27 cellular contexts compared by ENCODE assay signal in genomic region chr15:27845535-27846369, GRCh38.
DNase-seq lines count a peak whose midpoint lies in the region; ATAC-seq and TF ChIP-seq lines count a peak whose summit lies in the region.
"Had no signal": no experiment of that assay in that cellular context is flagged by ENCODE, and none has a peak within 500 bp of the region (broad histone marks: within the 10 kb centered on the region; RNA-seq: fewer than 3 reads in every experiment).

No MANE protein-coding gene starts in this region.

- no peaks in the 10 kb centered on the region for H3K79me2 ChIP-seq in trophoblast cell (ENCODE audit: control insufficient read depth, insufficient read depth, low read length, poor library complexity)

- no peak overlapping the region for H3K23ac ChIP-seq in trophoblast cell (ENCODE audit: low read length)

- H3K14ac ChIP-seq in trophoblast cell (ENCODE audit: low read length): no peak overlapping the region

- no peak overlapping the region for H2BK5ac ChIP-seq in trophoblast cell (ENCODE audit: low read depth, low read length, poor library complexity)

- H3K9me3 Mint-ChIP-seq in chondrocyte (ENCODE audit: low read depth): no peaks in the 10 kb centered on the region

- TF ChIP-seq POLR2A in esophagus muscularis mucosa (IDR thresholded peaks at IDR 0.05; ENCODE audit: low read depth): no peak
- no peak for TF ChIP-seq POLR2A in vagina (IDR thresholded peaks at IDR 0.05)

- H3K27me3 ChIP-seq in esophagus muscularis mucosa (no peaks in the 10 kb centered on the region), trophoblast cell (ENCODE audit: insufficient read depth, low read length) (no peaks in the 10 kb centered on the region), vagina (no peaks in the 10 kb centered on the region)
- H3K27me3 ChIP-seq: BLaER1 treated with 17β-estradiol and CSF1 and Interleukin-3, amounts not matched to agents 10 nM and 100 nM; SJCRH30 had no signal

- H3K4me3 ChIP-seq in esophagus muscularis mucosa (no peak overlapping the region), trophoblast cell (ENCODE audit: low read depth, low read length) (peak overlapping the region; percentile 18), vagina (no peak overlapping the region)
- H3K4me3 ChIP-seq: A549; BLaER1 treated with 17β-estradiol and CSF1 and Interleukin-3, amounts not matched to agents 10 nM and 100 nM; GM23248; HAP-1; SJCRH30 had no signal

- H4K12ac ChIP-seq in trophoblast cell (ENCODE audit: low read depth, low read length): no peak overlapping the region

- no peaks in the 10 kb centered on the region for H3K4me1 ChIP-seq in esophagus muscularis mucosa
- no peaks in the 10 kb centered on the region for H3K4me1 ChIP-seq in trophoblast cell (ENCODE audit: control insufficient read depth in 1 of 2, insufficient read depth in 2 of 2, low read length in 2 of 2)
- H3K4me1 ChIP-seq in vagina: no peaks in the 10 kb centered on the region
- H3K4me1 ChIP-seq: A549, HAP-1, SJCRH30 had no signal

- H3K9me3 ChIP-seq in esophagus muscularis mucosa: no peaks in the 10 kb centered on the region
- H3K9me3 ChIP-seq in trophoblast cell (ENCODE audit: insufficient read depth, low read depth, low read length): peaks cover 10% of the 10 kb centered on the region
- no peaks in the 10 kb centered on the region for H3K9me3 ChIP-seq in vagina
- H3K9me3 ChIP-seq: HAP-1, SJCRH30 had no signal

- no peak overlapping the region for H4K91ac ChIP-seq in trophoblast cell (ENCODE audit: low read depth, low read length)

- in situ Hi-C loops in GM13976 (cut with MboI; ENCODE audit: low sequenced_read_pairs, unreplicated experiment): no loop called here

- ATAC-seq in HG03342 (IDR thresholded peaks at IDR 0.05; ENCODE audit: unreplicated experiment) (no peak), HG03039 (IDR thresholded peaks at IDR 0.05; ENCODE audit: unreplicated experiment) (no peak)
- ATAC-seq: A549, PC-3, SK-N-SH treated with all-trans-retinoic acid at 6 μM for 48 hours had no signal

- no peak overlapping the region for H2AK5ac ChIP-seq in trophoblast cell (ENCODE audit: low read length)

- H2AFZ ChIP-seq in trophoblast cell (ENCODE audit: insufficient read depth, low read length, poor library complexity): no peak overlapping the region
- H2AFZ ChIP-seq: GM23248 had no signal

- H3K27ac ChIP-seq in esophagus muscularis mucosa (replicated peaks in 1 of 4) (no peak overlapping the region), trophoblast cell (ENCODE audit: low read depth, low read length) (no peak overlapping the region), vagina (no peak overlapping the region)
- H3K27ac ChIP-seq: A549; BLaER1 treated with 17β-estradiol and CSF1 and Interleukin-3, amounts not matched to agents 10 nM and 100 nM; GM23248; SJCRH30 had no signal

- H3K4me3 Mint-ChIP-seq in chondrocyte (ENCODE audit: unreplicated experiment): no peak overlapping the region
- H3K4me3 Mint-ChIP-seq: CD4-positive, alpha-beta T cell; HFFc6 had no signal

- H4K8ac ChIP-seq in trophoblast cell (ENCODE audit: low read depth, low read length): no peak overlapping the region

- H3K4me2 ChIP-seq in trophoblast cell (ENCODE audit: low read length): no peak overlapping the region
- H3K4me2 ChIP-seq: A549; BLaER1 treated with 17β-estradiol and CSF1 and Interleukin-3, amounts not matched to agents 10 nM and 100 nM had no signal

- H3K9ac ChIP-seq in trophoblast cell (ENCODE audit: low read length): no peak overlapping the region
- H3K9ac ChIP-seq: BLaER1 treated with 17β-estradiol and CSF1 and Interleukin-3, amounts not matched to agents 10 nM and 100 nM; GM23248 had no signal

- no peak overlapping the region for H2BK12ac ChIP-seq in trophoblast cell (ENCODE audit: low read length)

- TF ChIP-seq EP300 in esophagus muscularis mucosa (IDR thresholded peaks at IDR 0.05): no peak

- H3K79me1 ChIP-seq in trophoblast cell (ENCODE audit: low read length): no peaks in the 10 kb centered on the region

- TF ChIP-seq CTCF in GM13976 (IDR thresholded peaks at IDR 0.05; ENCODE audit: borderline replicate concordance, control extremely low read depth, extremely low read depth, insufficient read depth, missing control alignments): no peak
- no peak for TF ChIP-seq CTCF in esophagus muscularis mucosa (IDR thresholded peaks at IDR 0.05)
- no peak for TF ChIP-seq CTCF in vagina (IDR thresholded peaks at IDR 0.05)
- no peak for TF ChIP-seq CTCF in chondrocyte (IDR thresholded peaks at IDR 0.05)

- H3K36me3 Mint-ChIP-seq in chondrocyte (ENCODE audit: low read depth): no peaks in the 10 kb centered on the region

- WGBS in esophagus muscularis mucosa: 81% methylated on average over 7 of the region's 21 CpGs
- whole genome bisulfite sequencing in trophoblast cell (ENCODE audit: extremely low coverage, insufficient coverage, insufficient read length): no CpG with 5 or more reads among the region's 21 CpGs

- no peaks in the 10 kb centered on the region for H3K27me3 Mint-ChIP-seq in chondrocyte (ENCODE audit: low read depth)
- H3K27me3 Mint-ChIP-seq: CD4-positive, alpha-beta T cell had no signal

- no peak overlapping the region for H3K4ac ChIP-seq in trophoblast cell (ENCODE audit: low read depth, low read length)

- intact Hi-C loops in esophagus muscularis mucosa (cut with DNase I) (no loop called here), vagina (cut with DNase I) (no loop called here)

- H3K4me1 Mint-ChIP-seq in chondrocyte (ENCODE audit: low read depth): peaks cover 12% of the 10 kb centered on the region

- H3K18ac ChIP-seq in trophoblast cell (ENCODE audit: low read length): no peak overlapping the region

- H3K36me3 ChIP-seq in esophagus muscularis mucosa (no peaks in the 10 kb centered on the region), trophoblast cell (ENCODE audit: control insufficient read depth in 1 of 2, insufficient read depth in 2 of 2, low read length in 2 of 2) (no peaks in the 10 kb centered on the region), vagina (no peaks in the 10 kb centered on the region)
- H3K36me3 ChIP-seq: BLaER1 treated with 17β-estradiol and CSF1 and Interleukin-3, amounts not matched to agents 10 nM and 100 nM; HAP-1; SJCRH30 had no signal

- DNase-seq in GM13976 (ENCODE audit: low spot score) (peak; percentile 7), esophagus muscularis mucosa (ENCODE audit: extremely low spot score) (peak; percentile 84), trophoblast cell (no peak), vagina (ENCODE audit: extremely low spot score in 2 of 2) (peak; percentile 67 to 72), chondrocyte (ENCODE audit: low spot score) (no peak)
- DNase-seq: AML-193; CD4-positive, alpha-beta T cell; DMS53; GM23248; HFFc6; KG1; MM.1S; NCI-H1417; NCI-H1694; NCI-H2081; NCI-H2171; NCI-H345; NCI-H524; NCI-H748 treated with DMSO at 0.1 percent for 48 hours; PC-3; SJCRH30 had no signal

- no peak overlapping the region for H2BK120ac ChIP-seq in trophoblast cell (ENCODE audit: insufficient read depth, low read length, poor library complexity)

- no peak overlapping the region for H3K27ac Mint-ChIP-seq in chondrocyte (ENCODE audit: unreplicated experiment)
- H3K27ac Mint-ChIP-seq: CD4-positive, alpha-beta T cell; HFFc6 had no signal

Comparison
In these comparisons a context has a peak if more than half of its experiments do, and no peak if none do; other contexts are left out.
1. DNase-seq: peak in GM13976 (single experiment), esophagus muscularis mucosa (single experiment) and vagina (2 of 2); none in trophoblast cell (0 of 2) and chondrocyte (single experiment).